ENCODE assay signal across 22 cellular contexts in the genomic region with DNA sequence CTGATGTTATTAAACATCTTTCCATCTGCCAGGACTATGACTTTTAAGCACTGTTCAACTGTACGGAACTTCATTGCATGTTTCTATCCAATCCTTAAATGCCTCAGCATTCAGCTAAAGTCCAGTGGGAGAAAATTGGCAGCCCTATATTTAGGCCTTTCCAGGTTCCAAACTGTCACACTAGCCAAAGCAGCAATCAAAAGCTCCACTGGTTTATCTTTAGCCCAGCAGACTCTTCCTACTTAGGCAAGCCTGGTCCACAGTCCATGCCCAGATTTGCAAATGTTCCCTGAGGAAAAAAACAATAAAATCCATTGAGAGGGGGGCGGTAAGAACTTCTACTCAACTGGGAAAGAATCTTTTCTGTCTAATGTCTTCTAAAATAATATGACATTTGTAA.
DNase-seq lines count a peak whose midpoint lies in the region; ATAC-seq, FAIRE-seq and TF ChIP-seq lines count a peak whose summit lies in the region.
"Had no signal": no experiment of that assay in that cellular context is flagged by ENCODE, and none has a peak within 500 bp of the region (broad histone marks: within the 10 kb centered on the region; RNA-seq: fewer than 3 reads in every experiment).

No MANE protein-coding gene starts in this region.

- H3K4me1 Mint-ChIP-seq in chondrocyte (ENCODE audit: low read depth): no peaks in the 10 kb centered on the region

- no peak overlapping the region for H2AFZ ChIP-seq in HepG2 (ENCODE audit: low read length)
- H2AFZ ChIP-seq: GM23248 had no signal

- no peak overlapping the region for H3K4me3 Mint-ChIP-seq in chondrocyte (ENCODE audit: unreplicated experiment)
- H3K4me3 Mint-ChIP-seq: CD4-positive, alpha-beta T cell had no signal

- POLR2A ChIA-PET in HepG2 (lab: Yijun Ruan, JAX): no interaction called here

- intact Hi-C loops in HepG2 (cut with micrococcal nuclease; ENCODE audit: unreplicated experiment): no loop called here
- intact Hi-C loops in heart right ventricle (cut with DNase I): no loop called here
- intact Hi-C loops in sciatic nerve (cut with DNase I): no loop called here

- WGBS in liver: 33% methylated on average over 2 of the region's 2 CpGs
- 35% methylated on average over 2 of the region's 2 CpGs for WGBS in HepG2 (ENCODE audit: low lambda C conversion rate)
- 43 to 55% methylated on average over 2 of the region's 2 CpGs for WGBS in heart right ventricle, 2 donors

- no peak overlapping the region for H3K4me3 ChIP-seq in liver (ENCODE audit: low read depth in 1 of 3, low read length in 3 of 3)
- no peak overlapping the region for H3K4me3 ChIP-seq in HepG2 (replicated peaks in 1 of 3; ENCODE audit: insufficient read depth in 1 of 3, low read depth in 2 of 3, low read length in 3 of 3)
- H3K4me3 ChIP-seq in heart right ventricle: no peak overlapping the region
- H3K4me3 ChIP-seq: GM23248 had no signal

- no peaks in the 10 kb centered on the region for H3K36me3 Mint-ChIP-seq in chondrocyte (ENCODE audit: low read depth)

- no TSS peak for BruUV-seq in HepG2 (replicated peaks; lab: Mats Ljungman, UMichigan)

- no peaks in the 10 kb centered on the region for H3K27me3 ChIP-seq in liver (ENCODE audit: control insufficient read depth in 4 of 4, insufficient read depth in 4 of 4, low read length in 3 of 4)
- no peaks in the 10 kb centered on the region for H3K27me3 ChIP-seq in HepG2 (ENCODE audit: control insufficient read depth in 1 of 2, insufficient read depth in 2 of 2, low read length in 2 of 2)
- H3K27me3 ChIP-seq in heart right ventricle: no peaks in the 10 kb centered on the region

- CTCF ChIA-PET in HepG2 (lab: Yijun Ruan, JAX; ENCODE audit: low intra/inter-chr PET ratio, low total read pairs): no interaction called here

- H4K20me1 ChIP-seq in HepG2 (ENCODE audit: insufficient read depth, low read length): no peaks in the 10 kb centered on the region

- peaks cover 3% of the 10 kb centered on the region for H3K9me3 Mint-ChIP-seq in chondrocyte (ENCODE audit: low read depth)
- H3K9me3 Mint-ChIP-seq: CD4-positive, alpha-beta T cell had no signal

- no peaks in the 10 kb centered on the region for H3K79me2 ChIP-seq in HepG2 (ENCODE audit: insufficient read depth, low read length)

- H3K27ac ChIP-seq in liver (ENCODE audit: low read depth in 1 of 2, low read length in 2 of 2): no peak overlapping the region
- no peak overlapping the region for H3K27ac ChIP-seq in HepG2 (ENCODE audit: extremely low read length, insufficient read depth, low read length)
- H3K27ac ChIP-seq in heart right ventricle: no peak overlapping the region
- H3K27ac ChIP-seq: C4-2B, GM23248, HL-60 had no signal

- in situ Hi-C loops in HepG2 (cut with HindIII; ENCODE audit: extremely low pct_ligation_motif_present, low pct_unique_long_range_greater_than_20kb): no loop called here

- H3K4me2 ChIP-seq in HepG2 (ENCODE audit: low read depth, low read length): no peak overlapping the region

- H3K9ac ChIP-seq in liver (ENCODE audit: low read depth in 1 of 2, low read length in 2 of 2): no peak overlapping the region
- H3K9ac ChIP-seq in HepG2 (ENCODE audit: insufficient read depth, low read depth, low read length): no peak overlapping the region
- H3K9ac ChIP-seq: GM23248 had no signal

- ATAC-seq in HepG2: no peak
- peak in 6 of 8 donors; percentile 38 to 78 (median 55) for ATAC-seq in heart right ventricle
- ATAC-seq in left lobe of liver: peak; percentile 94
- peak; percentile 51 for ATAC-seq in sciatic nerve
- ATAC-seq in HG03196 (IDR thresholded peaks at IDR 0.05; ENCODE audit: unreplicated experiment): no peak

- H3K9me3 ChIP-seq in liver (ENCODE audit: control insufficient read depth in 4 of 4, low read length in 3 of 4) (no peaks in the 10 kb centered on the region), HepG2 (ENCODE audit: low read length) (no peaks in the 10 kb centered on the region), heart right ventricle (no peaks in the 10 kb centered on the region)
- H3K9me3 ChIP-seq: Caco-2 had no signal

- no peak overlapping the region for H3K27ac Mint-ChIP-seq in chondrocyte (ENCODE audit: unreplicated experiment)
- H3K27ac Mint-ChIP-seq: CD4-positive, alpha-beta T cell had no signal

- H3K36me3 ChIP-seq in liver (ENCODE audit: control insufficient read depth in 4 of 4, insufficient read depth in 3 of 4, low read depth in 1 of 4, low read length in 3 of 4): no peaks in the 10 kb centered on the region
- no peaks in the 10 kb centered on the region for H3K36me3 ChIP-seq in HepG2 (replicated peaks in 1 of 2; ENCODE audit: control insufficient read depth in 1 of 2, insufficient read depth in 2 of 2, low read length in 2 of 2)
- no peaks in the 10 kb centered on the region for H3K36me3 ChIP-seq in heart right ventricle

- DNase-seq in HepG2 (ENCODE audit: low spot score) (no peak), heart right ventricle (no peak), left lobe of liver (ENCODE audit: low spot score) (peak; percentile 61), sciatic nerve (ENCODE audit: low spot score) (no peak), RCC 7860 (ENCODE audit: low spot score) (no peak), chondrocyte (ENCODE audit: low spot score) (no peak)
- DNase-seq: ACHN; Caco-2; CD4-positive, alpha-beta T cell; GM23248; HCEC 1CT; IMR-90 had no signal

- no peak for TF ChIP-seq POLR2A in HepG2 (IDR thresholded peaks at IDR 0.05; ENCODE audit: insufficient read depth in 1 of 2, low read depth in 2 of 2, low read length in 2 of 2)

- H3K4me1 ChIP-seq in liver (ENCODE audit: control insufficient read depth in 4 of 4, insufficient read depth in 4 of 4, low read length in 3 of 4) (peaks cover 3 to 20% (median 11%) of the 10 kb centered on the region in 4 donors), HepG2 (ENCODE audit: insufficient read depth, low read length) (0 out of 2 replicates have a peak, but pooled peaks cover 7% of the 10 kb centered on the region), heart right ventricle (peaks cover 0 to 5% (median 0%) of the 10 kb centered on the region in 9 donors)
- H3K4me1 ChIP-seq: Caco-2 had no signal

- H3K27me3 Mint-ChIP-seq in chondrocyte (ENCODE audit: low read depth): no peaks in the 10 kb centered on the region
- H3K27me3 Mint-ChIP-seq: CD4-positive, alpha-beta T cell had no signal

- TF ChIP-seq CTCF in liver (IDR thresholded peaks at IDR 0.05; ENCODE audit: low read depth, low read length, missing input control) (no peak), HepG2 (CRISPR knock-in tag; IDR thresholded peaks at IDR 0.05) (no peak), heart right ventricle (IDR thresholded peaks at IDR 0.05) (no peak), chondrocyte (IDR thresholded peaks at IDR 0.05) (no peak)

- FAIRE-seq in HepG2 (lab: Jason Lieb, UNC) (no peak), RCC 7860 (lab: Jason Lieb, UNC) (no peak)
- FAIRE-seq: A204.1, D721Med, G401.6, GM12891, GM19239, H54 had no signal

- TF ChIP-seq EP300 in HepG2 (IDR thresholded peaks at IDR 0.05; ENCODE audit: low read depth in 2 of 2, low read length in 2 of 2) (no peak), HepG2 (CRISPR knock-in tag; IDR thresholded peaks at IDR 0.05; ENCODE audit: borderline replicate concordance) (no peak)

- peak in 1 of 2 donors; percentile 26 for TF ChIP-seq RAD21 in liver (IDR thresholded peaks at IDR 0.05)
- no peak for TF ChIP-seq RAD21 in HepG2 (CRISPR knock-in tag; IDR thresholded peaks at IDR 0.05)

TF ChIP-seq in liver, 16 proteins besides CTCF, POLR2A, EP300 and RAD21:
- TF ChIP-seq HNF4A (conservative IDR thresholded peaks at IDR 0.05) (peak; percentile 29 to 76), RXRA (IDR thresholded peaks at IDR 0.05) (no peak)
- TF ChIP-seq, protein P1, sequence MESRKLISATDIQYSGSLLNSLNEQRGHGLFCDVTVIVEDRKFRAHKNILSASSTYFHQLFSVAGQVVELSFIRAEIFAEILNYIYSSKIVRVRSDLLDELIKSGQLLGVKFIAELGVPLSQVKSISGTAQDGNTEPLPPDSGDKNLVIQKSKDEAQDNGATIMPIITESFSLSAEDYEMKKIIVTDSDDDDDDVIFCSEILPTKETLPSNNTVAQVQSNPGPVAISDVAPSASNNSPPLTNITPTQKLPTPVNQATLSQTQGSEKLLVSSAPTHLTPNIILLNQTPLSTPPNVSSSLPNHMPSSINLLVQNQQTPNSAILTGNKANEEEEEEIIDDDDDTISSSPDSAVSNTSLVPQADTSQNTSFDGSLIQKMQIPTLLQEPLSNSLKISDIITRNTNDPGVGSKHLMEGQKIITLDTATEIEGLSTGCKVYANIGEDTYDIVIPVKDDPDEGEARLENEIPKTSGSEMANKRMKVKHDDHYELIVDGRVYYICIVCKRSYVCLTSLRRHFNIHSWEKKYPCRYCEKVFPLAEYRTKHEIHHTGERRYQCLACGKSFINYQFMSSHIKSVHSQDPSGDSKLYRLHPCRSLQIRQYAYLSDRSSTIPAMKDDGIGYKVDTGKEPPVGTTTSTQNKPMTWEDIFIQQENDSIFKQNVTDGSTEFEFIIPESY (IDR thresholded peaks at IDR 0.05): no peak
TF ChIP-seq in liver: peak in this region for 1.

TF ChIP-seq in HepG2, 621 proteins besides CTCF, POLR2A, EP300 and RAD21 (continues in another document):
- TF ChIP-seq, protein P2, sequence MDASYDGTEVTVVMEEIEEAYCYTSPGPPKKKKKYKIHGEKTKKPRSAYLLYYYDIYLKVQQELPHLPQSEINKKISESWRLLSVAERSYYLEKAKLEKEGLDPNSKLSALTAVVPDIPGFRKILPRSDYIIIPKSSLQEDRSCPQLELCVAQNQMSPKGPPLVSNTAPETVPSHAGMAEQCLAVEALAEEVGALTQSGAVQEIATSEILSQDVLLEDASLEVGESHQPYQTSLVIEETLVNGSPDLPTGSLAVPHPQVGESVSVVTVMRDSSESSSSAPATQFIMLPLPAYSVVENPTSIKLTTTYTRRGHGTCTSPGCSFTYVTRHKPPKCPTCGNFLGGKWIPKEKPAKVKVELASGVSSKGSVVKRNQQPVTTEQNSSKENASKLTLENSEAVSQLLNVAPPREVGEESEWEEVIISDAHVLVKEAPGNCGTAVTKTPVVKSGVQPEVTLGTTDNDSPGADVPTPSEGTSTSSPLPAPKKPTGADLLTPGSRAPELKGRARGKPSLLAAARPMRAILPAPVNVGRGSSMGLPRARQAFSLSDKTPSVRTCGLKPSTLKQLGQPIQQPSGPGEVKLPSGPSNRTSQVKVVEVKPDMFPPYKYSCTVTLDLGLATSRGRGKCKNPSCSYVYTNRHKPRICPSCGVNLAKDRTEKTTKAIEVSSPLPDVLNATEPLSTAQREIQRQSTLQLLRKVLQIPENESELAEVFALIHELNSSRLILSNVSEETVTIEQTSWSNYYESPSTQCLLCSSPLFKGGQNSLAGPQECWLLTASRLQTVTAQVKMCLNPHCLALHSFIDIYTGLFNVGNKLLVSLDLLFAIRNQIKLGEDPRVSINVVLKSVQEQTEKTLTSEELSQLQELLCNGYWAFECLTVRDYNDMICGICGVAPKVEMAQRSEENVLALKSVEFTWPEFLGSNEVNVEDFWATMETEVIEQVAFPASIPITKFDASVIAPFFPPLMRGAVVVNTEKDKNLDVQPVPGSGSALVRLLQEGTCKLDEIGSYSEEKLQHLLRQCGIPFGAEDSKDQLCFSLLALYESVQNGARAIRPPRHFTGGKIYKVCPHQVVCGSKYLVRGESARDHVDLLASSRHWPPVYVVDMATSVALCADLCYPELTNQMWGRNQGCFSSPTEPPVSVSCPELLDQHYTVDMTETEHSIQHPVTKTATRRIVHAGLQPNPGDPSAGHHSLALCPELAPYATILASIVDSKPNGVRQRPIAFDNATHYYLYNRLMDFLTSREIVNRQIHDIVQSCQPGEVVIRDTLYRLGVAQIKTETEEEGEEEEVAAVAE (CRISPR knock-in tag; IDR thresholded peaks at IDR 0.05; ENCODE audit: borderline replicate concordance): no peak

Comparison
In these comparisons a context has a peak if more than half of its experiments do, and no peak if none do; other contexts are left out.
1. ATAC-seq: peak in heart right ventricle (6 of 8), left lobe of liver (single experiment) and sciatic nerve (single experiment); none in HepG2 (single experiment) and HG03196 (single experiment).